In genomic region chr18:56235061-56235772, GRCh38 we compare ENCODE assay signal across 11 cellular contexts.
DNase-seq lines count a peak whose midpoint lies in the region; ATAC-seq and TF ChIP-seq lines count a peak whose summit lies in the region.
"Had no signal": no experiment of that assay in that cellular context is flagged by ENCODE, and none has a peak within 500 bp of the region (broad histone marks: within the 10 kb centered on the region; RNA-seq: fewer than 3 reads in every experiment).

No MANE protein-coding gene starts in this region.

- intact Hi-C loops in psoas muscle (cut with DNase I), result no loop called here

- no peaks in the 10 kb centered on the region for H3K4me1 ChIP-seq in psoas muscle
- H3K4me1 ChIP-seq: stomach had no signal

- H3K27ac ChIP-seq in psoas muscle, result no peak overlapping the region
- H3K27ac ChIP-seq: stomach had no signal

- H3K9me3 ChIP-seq in psoas muscle, result peaks cover 5% of the 10 kb centered on the region

- peaks cover 6 to 16% of the 10 kb centered on the region in 2 donors for H3K9me3 Mint-ChIP-seq in effector memory CD8-positive, alpha-beta T cell

- TF ChIP-seq CTCF in foreskin fibroblast (IDR thresholded peaks at IDR 0.05; ENCODE audit: low read depth, low read length), result no peak
- no peak for TF ChIP-seq CTCF in psoas muscle (IDR thresholded peaks at IDR 0.05)

- no peak for DNase-seq in effector memory CD8-positive, alpha-beta T cell
- no peak for DNase-seq in foreskin fibroblast
- DNase-seq in D341Med (ENCODE audit: low spot score), result no peak
- DNase-seq in NCI-H2171 (lab: John Stamatoyannopoulos, UW), result no peak
- no peak for DNase-seq in psoas muscle
- DNase-seq: CD8-positive, alpha-beta T cell; NCI-H2171 treated with DMSO at 0.1 percent for 48 hours; stomach had no signal

- WGBS in psoas muscle, 3 donors, result 65 to 69% (median 65%) methylated on average over 10 of the region's 10 CpGs

- H3K36me3 Mint-ChIP-seq in effector memory CD8-positive, alpha-beta T cell (ENCODE audit: insufficient read depth), result no peaks in the 10 kb centered on the region
- H3K36me3 Mint-ChIP-seq: CD8-positive, alpha-beta T cell had no signal

- H3K4me1 Mint-ChIP-seq in effector memory CD8-positive, alpha-beta T cell (ENCODE audit: low read depth in 2 of 2), result no peaks in the 10 kb centered on the region

- no peaks in the 10 kb centered on the region for H3K36me3 ChIP-seq in psoas muscle (ENCODE audit: insufficient read depth in 1 of 2, low read depth in 1 of 2)
- H3K36me3 ChIP-seq: stomach had no signal

- H3K27me3 ChIP-seq in psoas muscle (ENCODE audit: insufficient read depth in 3 of 3, low read length in 2 of 3), result no peaks in the 10 kb centered on the region
- H3K27me3 ChIP-seq: stomach had no signal

- H3K27ac Mint-ChIP-seq in effector memory CD8-positive, alpha-beta T cell, result no peak overlapping the region
- H3K27ac Mint-ChIP-seq: CD8-positive, alpha-beta T cell had no signal

- H3K4me3 Mint-ChIP-seq in effector memory CD8-positive, alpha-beta T cell, result no peak overlapping the region
- H3K4me3 Mint-ChIP-seq: CD8-positive, alpha-beta T cell had no signal

- H3K27me3 Mint-ChIP-seq in effector memory CD8-positive, alpha-beta T cell, result no peaks in the 10 kb centered on the region

- H3K4me3 ChIP-seq in foreskin fibroblast (ENCODE audit: low read depth in 1 of 2, low read length in 2 of 2) (no peak overlapping the region), psoas muscle (no peak overlapping the region)
- H3K4me3 ChIP-seq: stomach had no signal

- ATAC-seq in GM18499 (IDR thresholded peaks at IDR 0.05; ENCODE audit: insufficient read depth, unreplicated experiment) (peak; percentile 78), GM21576 (IDR thresholded peaks at IDR 0.05; ENCODE audit: unreplicated experiment) (peak; percentile 93), HG03460 (IDR thresholded peaks at IDR 0.05; ENCODE audit: unreplicated experiment) (peak; percentile 88), psoas muscle (no peak)
- ATAC-seq in effector memory CD8-positive, alpha-beta T cell (replicated peaks), result peak; percentile 40
- ATAC-seq: CD8-positive, alpha-beta T cell had no signal

Comparison
In these comparisons a context has a peak if more than half of its experiments do, and no peak if none do; other contexts are left out.
1. ATAC-seq: peak in GM18499 (single experiment), GM21576 (single experiment), HG03460 (single experiment) and effector memory CD8-positive, alpha-beta T cell (single experiment); none in psoas muscle (0 of 4).